In genomic region chr22:22877523-22878210, GRCh38 we compare ENCODE assay signal across 8 cellular contexts. TPM values are rescaled to one million over a fixed set of nuclear protein-coding genes. Genes with fewer than 3 reads are reported as not detected.
DNase-seq lines count a peak whose midpoint lies in the region; ATAC-seq, FAIRE-seq and TF ChIP-seq lines count a peak whose summit lies in the region.

No MANE protein-coding gene starts in this region.

- no peaks in the 10 kb centered on the region for H3K27me3 Mint-ChIP-seq in activated T-helper 17 cell treated with anti-CD3 and anti-CD28 coated beads, Interleukin-2, amount 50 U/mL, for 72 hours

- peaks cover 8% of the 10 kb centered on the region; the same call in 1 of the 2 replicates for H3K4me1 ChIP-seq in BE2C
- H3K4me1 ChIP-seq in HCT116 (ENCODE audit: control insufficient read depth in 1 of 2, insufficient read depth in 2 of 2, low read length in 2 of 2) = no peaks in the 10 kb centered on the region

- H3K27ac Mint-ChIP-seq in activated T-helper 17 cell treated with anti-CD3 and anti-CD28 coated beads, Interleukin-2, amount 50 U/mL, for 72 hours = no peak overlapping the region

- FAIRE-seq in RCC 7860 (lab: Jason Lieb, UNC) = no peak

- H3K27me3 ChIP-seq in BE2C = no peaks in the 10 kb centered on the region
- no peaks in the 10 kb centered on the region for H3K27me3 ChIP-seq in HCT116 (ENCODE audit: insufficient read depth, low read length)

- no peaks in the 10 kb centered on the region for H3K9me3 ChIP-seq in BE2C
- H3K9me3 ChIP-seq in HCT116 (ENCODE audit: control insufficient read depth in 1 of 2, insufficient read depth in 1 of 2, low read depth in 1 of 2, low read length in 2 of 2) = no peaks in the 10 kb centered on the region

- H3K27ac ChIP-seq in HCT116 (ENCODE audit: low read depth, low read length) = no peak overlapping the region

- BruUV-seq in HCT116 (replicated peaks; lab: Mats Ljungman, UMichigan) = no TSS peak

- TF ChIP-seq RAD21 in HCT116 (IDR thresholded peaks at IDR 0.05; ENCODE audit: low read depth) = peak; percentile 74

- H3K36me3 ChIP-seq in BE2C = no peaks in the 10 kb centered on the region
- no peaks in the 10 kb centered on the region for H3K36me3 ChIP-seq in HCT116 (ENCODE audit: control insufficient read depth in 1 of 2, insufficient read depth in 2 of 2, low read length in 2 of 2)

- no peak overlapping the region for H3K9ac ChIP-seq in HCT116 (ENCODE audit: low read length)

- no peaks in the 10 kb centered on the region for H3K79me2 ChIP-seq in HCT116 (ENCODE audit: insufficient read depth, low read length)

- no peaks in the 10 kb centered on the region for H3K4me1 Mint-ChIP-seq in activated T-helper 17 cell treated with anti-CD3 and anti-CD28 coated beads, Interleukin-2, amount 50 U/mL, for 72 hours

- H3K9me2 ChIP-seq in HCT116 (ENCODE audit: insufficient read depth) = no peaks in the 10 kb centered on the region

- ATAC-seq in HCT116 = peak; percentile 89
- ATAC-seq in activated T-helper 17 cell treated with anti-CD3 and anti-CD28 coated beads, Interleukin-2, amount 50 U/mL, for 72 hours (replicated peaks) = peak; percentile 52
- no peak for ATAC-seq in HG03039 (IDR thresholded peaks at IDR 0.05; ENCODE audit: unreplicated experiment)
- ATAC-seq in GM18870 (IDR thresholded peaks at IDR 0.05; ENCODE audit: unreplicated experiment) = no peak

- CTCF ChIA-PET in HCT116 (lab: Charles Lee) = interaction anchor here (0.6 to 1.8 kb wide), 31 partner anchors 8 to 535 kb away, joined by 3 to 33 read pairs (median 4); no protein-coding TSS in a partner anchor

- no peak overlapping the region for H3K4me2 ChIP-seq in HCT116 (ENCODE audit: low read length)

- DNase-seq in BE2C (peak; percentile 77), HCT116 (ENCODE audit: low read depth, low spot score) (peak; percentile 54), RCC 7860 (ENCODE audit: low spot score) (peak; percentile 16), germinal center (ENCODE audit: low spot score) (peak; percentile 47), renal cortical epithelial cell (ENCODE audit: low read depth) (peak; percentile 29)

- no peak overlapping the region for H3K4me3 Mint-ChIP-seq in activated T-helper 17 cell treated with anti-CD3 and anti-CD28 coated beads, Interleukin-2, amount 50 U/mL, for 72 hours

- no peak for TF ChIP-seq POLR2A in HCT116 (IDR thresholded peaks at IDR 0.05; ENCODE audit: borderline replicate concordance, extremely low read depth, insufficient read depth, insufficient read length)

- H4K20me1 ChIP-seq in HCT116 (ENCODE audit: insufficient read depth) = no peaks in the 10 kb centered on the region

- H2AFZ ChIP-seq in HCT116 (ENCODE audit: low read depth, low read length, poor library complexity, severe bottlenecking) = no peak overlapping the region

- intact Hi-C loops in HCT116 (cut with micrococcal nuclease) = no loop called here

- POLR2A ChIA-PET in HCT116 (lab: Charles Lee) = no interaction called here

- RAD21 ChIA-PET in HCT116 (lab: Charles Lee; ENCODE audit: low non-redundant PET in 1 of 2, low total read pairs in 2 of 2, uncharacterized antibody in 2 of 2, unreplicated experiment in 2 of 2) = interaction anchor here (0.7 to 1.1 kb wide), 4 partner anchors 29 to 124 kb away, joined by 4 to 7 read pairs (median 5); no protein-coding TSS in a partner anchor

- H3K36me3 Mint-ChIP-seq in activated T-helper 17 cell treated with anti-CD3 and anti-CD28 coated beads, Interleukin-2, amount 50 U/mL, for 72 hours (ENCODE audit: low read depth) = no peaks in the 10 kb centered on the region

- H3K9me3 Mint-ChIP-seq in activated T-helper 17 cell treated with anti-CD3 and anti-CD28 coated beads, Interleukin-2, amount 50 U/mL, for 72 hours = no peaks in the 10 kb centered on the region

- no peak overlapping the region for H3K4me3 ChIP-seq in BE2C (ENCODE audit: low read depth, low read length)
- H3K4me3 ChIP-seq in HCT116 (replicated peaks in 1 of 2; ENCODE audit: low read depth in 1 of 2, low read length in 2 of 2) = no peak overlapping the region

- TF ChIP-seq CTCF in BE2C (IDR thresholded peaks at IDR 0.05; ENCODE audit: low read depth, low read length) (peak; percentile 84), HCT116 (IDR thresholded peaks at IDR 0.05 in 2 of 3, conservative IDR thresholded peaks at IDR 0.05 in 1 of 3; ENCODE audit: borderline replicate concordance in 1 of 3, insufficient read depth in 1 of 3, low read depth in 2 of 3, low read length in 2 of 3) (peak; percentile 68 to 82 (median 71))

TF ChIP-seq in HCT116, 20 proteins besides CTCF, POLR2A, EP300 and RAD21:
- TF ChIP-seq SP1 (IDR thresholded peaks at IDR 0.05; ENCODE audit: low read depth) = no peak
- no peak for TF ChIP-seq CBX3 (IDR thresholded peaks at IDR 0.05; ENCODE audit: low read depth)
- TF ChIP-seq EGR1 (IDR thresholded peaks at IDR 0.05; ENCODE audit: low read depth) = no peak
- TF ChIP-seq TCF7L2 (IDR thresholded peaks at IDR 0.05; ENCODE audit: borderline replicate concordance, extremely low read depth, insufficient read depth, insufficient read length) = no peak
- TF ChIP-seq SRF (IDR thresholded peaks at IDR 0.05; ENCODE audit: low read depth) = no peak
- TF ChIP-seq YY1 (IDR thresholded peaks at IDR 0.05; ENCODE audit: extremely low read depth, insufficient replicate concordance, low read depth, low read length) = no peak

RNA-seq across cellular contexts. Expression of gene IGLL5, which starts 9.9 kb away (rescaled TPM):
- polyA plus RNA-seq in BE2C (2012; ENCODE audit: insufficient read depth, insufficient read length, low read depth) = not detected
- total RNA-seq in HCT116 (2021; ENCODE audit: unreplicated experiment) = not detected
- not detected in 2 replicates for polyA plus RNA-seq in HCT116 (2012)
- not detected for total RNA-seq in activated T-helper 17 cell treated with anti-CD3 and anti-CD28 coated beads, Interleukin-2, amount 50 U/mL, for 72 hours
- not detected in 2 replicates for total RNA-seq in renal cortical epithelial cell

Comparison
In these comparisons a context has a peak if more than half of its experiments do, and no peak if none do; other contexts are left out.
1. DNase-seq: peak in every context shown above with its lines; median percentile 77 in BE2C; 54 in HCT116; 47 in germinal center; 29 in renal cortical epithelial cell; 16 in RCC 7860.
2. ATAC-seq: peak in HCT116 (single experiment) and activated T-helper 17 cell treated with anti-CD3 and anti-CD28 coated beads, Interleukin-2, amount 50 U/mL, for 72 hours (single experiment); none in HG03039 (single experiment) and GM18870 (single experiment).